ENCODE assay signal across 1 cellular context in the genomic region with DNA sequence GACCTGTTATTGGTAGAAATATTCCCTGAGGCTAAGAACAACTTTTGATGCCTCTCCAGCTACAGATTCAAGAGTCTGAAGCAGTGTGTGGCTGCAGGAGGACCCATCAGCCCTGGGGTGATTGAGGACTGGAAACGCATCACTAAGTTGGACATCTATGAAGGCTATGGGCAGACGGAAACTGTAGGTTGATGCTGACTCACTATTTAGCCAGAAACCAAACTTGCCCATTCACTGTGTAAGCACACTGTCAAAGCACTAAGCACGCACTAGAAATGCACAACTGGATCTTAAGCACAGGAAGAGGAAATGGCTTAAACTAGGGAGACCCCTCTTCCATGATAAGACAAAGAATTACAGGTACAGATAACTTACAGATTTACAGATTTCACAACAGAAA.
TF ChIP-seq lines count a peak whose summit lies in the region.

No MANE protein-coding gene starts in this region.

TF ChIP-seq in GM23338, 12 proteins besides CTCF, POLR2A, EP300 and RAD21 (continued from another document):
- TF ChIP-seq, protein P1, sequence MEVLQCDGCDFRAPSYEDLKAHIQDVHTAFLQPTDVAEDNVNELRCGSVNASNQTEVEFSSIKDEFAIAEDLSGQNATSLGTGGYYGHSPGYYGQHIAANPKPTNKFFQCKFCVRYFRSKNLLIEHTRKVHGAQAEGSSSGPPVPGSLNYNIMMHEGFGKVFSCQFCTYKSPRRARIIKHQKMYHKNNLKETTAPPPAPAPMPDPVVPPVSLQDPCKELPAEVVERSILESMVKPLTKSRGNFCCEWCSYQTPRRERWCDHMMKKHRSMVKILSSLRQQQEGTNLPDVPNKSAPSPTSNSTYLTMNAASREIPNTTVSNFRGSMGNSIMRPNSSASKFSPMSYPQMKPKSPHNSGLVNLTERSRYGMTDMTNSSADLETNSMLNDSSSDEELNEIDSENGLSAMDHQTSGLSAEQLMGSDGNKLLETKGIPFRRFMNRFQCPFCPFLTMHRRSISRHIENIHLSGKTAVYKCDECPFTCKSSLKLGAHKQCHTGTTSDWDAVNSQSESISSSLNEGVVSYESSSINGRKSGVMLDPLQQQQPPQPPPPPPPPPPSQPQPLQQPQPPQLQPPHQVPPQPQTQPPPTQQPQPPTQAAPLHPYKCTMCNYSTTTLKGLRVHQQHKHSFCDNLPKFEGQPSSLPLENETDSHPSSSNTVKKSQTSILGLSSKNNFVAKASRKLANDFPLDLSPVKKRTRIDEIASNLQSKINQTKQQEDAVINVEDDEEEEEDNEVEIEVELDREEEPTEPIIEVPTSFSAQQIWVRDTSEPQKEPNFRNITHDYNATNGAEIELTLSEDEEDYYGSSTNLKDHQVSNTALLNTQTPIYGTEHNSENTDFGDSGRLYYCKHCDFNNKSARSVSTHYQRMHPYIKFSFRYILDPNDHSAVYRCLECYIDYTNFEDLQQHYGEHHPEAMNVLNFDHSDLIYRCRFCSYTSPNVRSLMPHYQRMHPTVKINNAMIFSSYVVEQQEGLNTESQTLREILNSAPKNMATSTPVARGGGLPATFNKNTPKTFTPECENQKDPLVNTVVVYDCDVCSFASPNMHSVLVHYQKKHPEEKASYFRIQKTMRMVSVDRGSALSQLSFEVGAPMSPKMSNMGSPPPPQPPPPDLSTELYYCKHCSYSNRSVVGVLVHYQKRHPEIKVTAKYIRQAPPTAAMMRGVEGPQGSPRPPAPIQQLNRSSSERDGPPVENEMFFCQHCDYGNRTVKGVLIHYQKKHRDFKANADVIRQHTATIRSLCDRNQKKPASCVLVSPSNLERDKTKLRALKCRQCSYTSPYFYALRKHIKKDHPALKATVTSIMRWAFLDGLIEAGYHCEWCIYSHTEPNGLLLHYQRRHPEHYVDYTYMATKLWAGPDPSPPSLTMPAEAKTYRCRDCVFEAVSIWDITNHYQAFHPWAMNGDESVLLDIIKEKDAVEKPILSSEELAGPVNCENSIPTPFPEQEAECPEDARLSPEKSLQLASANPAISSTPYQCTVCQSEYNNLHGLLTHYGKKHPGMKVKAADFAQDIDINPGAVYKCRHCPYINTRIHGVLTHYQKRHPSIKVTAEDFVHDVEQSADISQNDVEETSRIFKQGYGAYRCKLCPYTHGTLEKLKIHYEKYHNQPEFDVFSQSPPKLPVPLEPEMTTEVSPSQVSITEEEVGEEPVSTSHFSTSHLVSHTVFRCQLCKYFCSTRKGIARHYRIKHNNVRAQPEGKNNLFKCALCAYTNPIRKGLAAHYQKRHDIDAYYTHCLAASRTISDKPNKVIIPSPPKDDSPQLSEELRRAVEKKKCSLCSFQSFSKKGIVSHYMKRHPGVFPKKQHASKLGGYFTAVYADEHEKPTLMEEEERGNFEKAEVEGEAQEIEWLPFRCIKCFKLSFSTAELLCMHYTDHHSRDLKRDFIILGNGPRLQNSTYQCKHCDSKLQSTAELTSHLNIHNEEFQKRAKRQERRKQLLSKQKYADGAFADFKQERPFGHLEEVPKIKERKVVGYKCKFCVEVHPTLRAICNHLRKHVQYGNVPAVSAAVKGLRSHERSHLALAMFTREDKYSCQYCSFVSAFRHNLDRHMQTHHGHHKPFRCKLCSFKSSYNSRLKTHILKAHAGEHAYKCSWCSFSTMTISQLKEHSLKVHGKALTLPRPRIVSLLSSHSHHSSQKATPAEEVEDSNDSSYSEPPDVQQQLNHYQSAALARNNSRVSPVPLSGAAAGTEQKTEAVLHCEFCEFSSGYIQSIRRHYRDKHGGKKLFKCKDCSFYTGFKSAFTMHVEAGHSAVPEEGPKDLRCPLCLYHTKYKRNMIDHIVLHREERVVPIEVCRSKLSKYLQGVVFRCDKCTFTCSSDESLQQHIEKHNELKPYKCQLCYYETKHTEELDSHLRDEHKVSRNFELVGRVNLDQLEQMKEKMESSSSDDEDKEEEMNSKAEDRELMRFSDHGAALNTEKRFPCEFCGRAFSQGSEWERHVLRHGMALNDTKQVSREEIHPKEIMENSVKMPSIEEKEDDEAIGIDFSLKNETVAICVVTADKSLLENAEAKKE (CRISPR knock-in tag; IDR thresholded peaks at IDR 0.05) = no peak
- TF ChIP-seq ZNF331 (CRISPR knock-in tag; IDR thresholded peaks at IDR 0.05; ENCODE audit: low read depth) (no peak), STAT1 (IDR thresholded peaks at IDR 0.05; ENCODE audit: unreplicated experiment) (no peak), ZNF114 (CRISPR knock-in tag; IDR thresholded peaks at IDR 0.05) (no peak), NANOG (IDR thresholded peaks at IDR 0.05; ENCODE audit: borderline replicate concordance) (no peak), CREB1 (CRISPR knock-in tag; IDR thresholded peaks at IDR 0.05; ENCODE audit: low read depth) (no peak), EZH2 (IDR thresholded peaks at IDR 0.05; ENCODE audit: low read depth, unreplicated experiment) (no peak), POLR2AphosphoS5 (IDR thresholded peaks at IDR 0.05; ENCODE audit: low read depth) (no peak), JUNB (IDR thresholded peaks at IDR 0.05; ENCODE audit: unreplicated experiment) (no peak), EZH2phosphoT487 (IDR thresholded peaks at IDR 0.05; ENCODE audit: unreplicated experiment) (no peak)
- TF ChIP-seq, protein P2, sequence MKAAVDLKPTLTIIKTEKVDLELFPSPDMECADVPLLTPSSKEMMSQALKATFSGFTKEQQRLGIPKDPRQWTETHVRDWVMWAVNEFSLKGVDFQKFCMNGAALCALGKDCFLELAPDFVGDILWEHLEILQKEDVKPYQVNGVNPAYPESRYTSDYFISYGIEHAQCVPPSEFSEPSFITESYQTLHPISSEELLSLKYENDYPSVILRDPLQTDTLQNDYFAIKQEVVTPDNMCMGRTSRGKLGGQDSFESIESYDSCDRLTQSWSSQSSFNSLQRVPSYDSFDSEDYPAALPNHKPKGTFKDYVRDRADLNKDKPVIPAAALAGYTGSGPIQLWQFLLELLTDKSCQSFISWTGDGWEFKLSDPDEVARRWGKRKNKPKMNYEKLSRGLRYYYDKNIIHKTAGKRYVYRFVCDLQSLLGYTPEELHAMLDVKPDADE (IDR thresholded peaks at IDR 0.05) = no peak
